ENCODE assay signal across 8 cellular contexts in genomic region chr1:160101037-160101716, GRCh38. TPM values are rescaled to one million over a fixed set of nuclear protein-coding genes. Genes with fewer than 3 reads are reported as not detected.
A peak's percentile ranks its signal among the peaks of the same experiment; 100 is the strongest.
DNase-seq lines count a peak whose midpoint lies in the region; ATAC-seq and TF ChIP-seq lines count a peak whose summit lies in the region.

No MANE protein-coding gene starts in this region.

- no peaks in the 10 kb centered on the region for H3K36me3 Mint-ChIP-seq in endodermal cell (ENCODE audit: low read depth)

- intact Hi-C loops in mucosa of descending colon (cut with DNase I, micrococcal nuclease): no loop called here

- peaks cover 1% of the 10 kb centered on the region for H3K27me3 Mint-ChIP-seq in endodermal cell (ENCODE audit: insufficient read depth)

- no peak overlapping the region for H3K27ac ChIP-seq in OCI-LY1 (ENCODE audit: low read depth, low read length, poor library complexity, severe bottlenecking)
- H3K27ac ChIP-seq in endodermal cell (ENCODE audit: low read depth, low read length): no peak overlapping the region

- no peaks in the 10 kb centered on the region for H3K9me2 ChIP-seq in OCI-LY1 (ENCODE audit: low read depth, low read length)

- H3K79me2 ChIP-seq in OCI-LY1 (ENCODE audit: insufficient read depth, low read length): no peaks in the 10 kb centered on the region

- 32 to 40% methylated on average over 1 to 13 of the region's 13 CpGs for WGBS in endodermal cell (ENCODE audit: insufficient coverage in 1 of 2, insufficient read length in 1 of 2), 2 experiments

- H3F3A ChIP-seq in OCI-LY1 (ENCODE audit: insufficient read depth, low read length): no peaks in the 10 kb centered on the region

- H3K27me3 ChIP-seq in OCI-LY1 (ENCODE audit: insufficient read depth, low read length): no peaks in the 10 kb centered on the region
- no peaks in the 10 kb centered on the region for H3K27me3 ChIP-seq in endodermal cell (ENCODE audit: control insufficient read depth, insufficient read depth, low read length, poor library complexity, severe bottlenecking)

- peaks cover 23% of the 10 kb centered on the region for H3K4me1 Mint-ChIP-seq in endodermal cell

- ATAC-seq in mucosa of descending colon (peak; percentile 18), GM19397 (IDR thresholded peaks at IDR 0.05; ENCODE audit: unreplicated experiment) (no peak)

- CTCF ChIA-PET in GM10248 (lab: Yijun Ruan, JAX): interaction anchor here (0.7 to 7.1 kb wide), 50 partner anchors 8 to 574 kb away, joined by 3 to 125 read pairs (median 4); partner anchors contain the start of genes ATP1A2, CASQ1, DCAF8 and KCNJ9

- H3K4me1 ChIP-seq in OCI-LY1 (ENCODE audit: insufficient read depth, low read length, severe bottlenecking) (peaks cover 32% of the 10 kb centered on the region), endodermal cell (ENCODE audit: control insufficient read depth, insufficient read depth, low read length) (peaks cover 4% of the 10 kb centered on the region), mucosa of descending colon (ENCODE audit: low read depth) (peaks cover 28% of the 10 kb centered on the region)

- H4K20me1 ChIP-seq in OCI-LY1 (ENCODE audit: insufficient read depth, low read length): no peaks in the 10 kb centered on the region

- TF ChIP-seq EP300 in Ishikawa (IDR thresholded peaks at IDR 0.05; ENCODE audit: borderline replicate concordance): no peak

- peak; percentile 95 for TF ChIP-seq CTCF in GM10248 (IDR thresholded peaks at IDR 0.05; ENCODE audit: control extremely low read depth, extremely low read depth, low read depth, missing control alignments)
- TF ChIP-seq CTCF in OCI-LY1 (IDR thresholded peaks at IDR 0.05; ENCODE audit: low read length): peak; percentile 94
- peak; percentile 96 for TF ChIP-seq CTCF in endodermal cell (conservative IDR thresholded peaks at IDR 0.05)
- peak; percentile 88 for TF ChIP-seq CTCF in mucosa of descending colon (IDR thresholded peaks at IDR 0.05)

- H3K27ac Mint-ChIP-seq in endodermal cell: no peak overlapping the region

- H3K4me3 ChIP-seq in OCI-LY1 (ENCODE audit: low read depth, low read length, poor library complexity, severe bottlenecking): peak overlapping the region; percentile 9
- H3K4me3 ChIP-seq in endodermal cell (ENCODE audit: low read length): no peak overlapping the region
- H3K4me3 ChIP-seq in mucosa of descending colon: no peak overlapping the region

- H3K9me3 ChIP-seq in OCI-LY1 (ENCODE audit: low read length): no peaks in the 10 kb centered on the region
- no peaks in the 10 kb centered on the region for H3K9me3 ChIP-seq in endodermal cell (ENCODE audit: control insufficient read depth, low read length)
- no peaks in the 10 kb centered on the region for H3K9me3 ChIP-seq in mucosa of descending colon

- DNase-seq in GM10248 (ENCODE audit: extremely low spot score): peak; percentile 86
- DNase-seq in activated CD8-positive, alpha-beta memory T cell treated with anti-CD3 and anti-CD28 coated beads, Interleukin-2, amount 50 U/mL, for 1 hour (ENCODE audit: extremely low read depth): peak; percentile 63
- peak; percentile 93 for DNase-seq in endodermal cell
- peak; percentile 71 to 78 (median 77) for DNase-seq in mucosa of descending colon
- peak; percentile 54 to 62 for DNase-seq in stimulated activated CD8-positive, alpha-beta memory T cell treated with anti-CD3 and anti-CD28 coated beads, Interleukin-2, amount 100 ng/mL, for 48 hours (ENCODE audit: low read depth in 2 of 2)

- POLR2A ChIA-PET in GM10248 (lab: Yijun Ruan, JAX): no interaction called here

- peak overlapping the region; percentile 8; the same call in 1 of the 2 replicates for H3K9ac ChIP-seq in OCI-LY1 (ENCODE audit: low read length)
- H3K9ac ChIP-seq in endodermal cell (ENCODE audit: extremely low read depth, low read length, poor library complexity, severe bottlenecking): no peak overlapping the region

- peak overlapping the region; percentile 47 for H2AFZ ChIP-seq in OCI-LY1 (ENCODE audit: low read length)

- H3K36me3 ChIP-seq in OCI-LY1 (ENCODE audit: insufficient read depth, low read length) (no peaks in the 10 kb centered on the region), endodermal cell (ENCODE audit: control insufficient read depth, insufficient read depth, low read length) (no peaks in the 10 kb centered on the region), mucosa of descending colon (ENCODE audit: low read depth) (no peaks in the 10 kb centered on the region)

- no peak overlapping the region for H3K4me3 Mint-ChIP-seq in endodermal cell

- peak overlapping the region; percentile 42 for H3K4me2 ChIP-seq in OCI-LY1 (ENCODE audit: low read length)

- peak; percentile 98 for TF ChIP-seq RAD21 in Ishikawa (IDR thresholded peaks at IDR 0.05; ENCODE audit: low read depth)

- no peaks in the 10 kb centered on the region for H3K9me3 Mint-ChIP-seq in endodermal cell

TF ChIP-seq in Ishikawa, 13 proteins besides CTCF, POLR2A, EP300 and RAD21:
- no peak for TF ChIP-seq TEAD4 (IDR thresholded peaks at IDR 0.05)
- 0 out of 2 replicates have a peak, but pooled peaks have one; percentile 44 for TF ChIP-seq ZBTB7A (IDR thresholded peaks at IDR 0.05; ENCODE audit: low read depth)
- peak; percentile 51; the same call in 1 of the 2 replicates for TF ChIP-seq CEBPB (IDR thresholded peaks at IDR 0.05)
- TF ChIP-seq MAX (IDR thresholded peaks at IDR 0.05): peak; percentile 73
- no peak for TF ChIP-seq FOXM1 (IDR thresholded peaks at IDR 0.05; ENCODE audit: borderline replicate concordance, low read depth)

RNA-seq across cellular contexts. Expression of gene IGSF8, which starts 2.8 kb away (rescaled TPM):
- total RNA-seq in endodermal cell: 10 to 100 TPM; 34.5 to 35.9 TPM
- 42.1 TPM for polyA plus RNA-seq in endodermal cell (2013, experiment 1 of 2)
- 37.2 TPM for polyA plus RNA-seq in endodermal cell (2013, experiment 2 of 2)
- total RNA-seq in mucosa of descending colon: 10 to 100 TPM; 38.3 to 65.0 (median 39.1) TPM

RNA-seq across cellular contexts. Expression of gene ATP1A2, which starts 14.4 kb away (rescaled TPM):
- total RNA-seq in endodermal cell (1 to 10 TPM; 3.0 to 3.2 TPM), mucosa of descending colon (100 to 1,000 TPM in 1 of 3 donors, 1 to 10 TPM in 2; 2.6 to 124 (median 4.0) TPM)
- 130 TPM for polyA plus RNA-seq in endodermal cell (2013, experiment 1 of 2)
- polyA plus RNA-seq in endodermal cell (2013, experiment 2 of 2): 110 TPM

RNA-seq across cellular contexts. Expression of gene KCNJ9, which starts 19.8 kb away (rescaled TPM):
- total RNA-seq in endodermal cell (not detected), mucosa of descending colon (under 1 TPM in 1 of 3 donors, not detected in 2; 0.47 TPM)
- polyA plus RNA-seq in endodermal cell (2013, experiment 1 of 2): 0.36 TPM
- polyA plus RNA-seq in endodermal cell (2013, experiment 2 of 2): 0.17 TPM

RNA-seq across cellular contexts. Expression of gene KCNJ10, which starts 31.2 kb away (rescaled TPM):
- under 1 TPM in 1 of 2 donors, not detected in 1; 0.26 TPM for total RNA-seq in endodermal cell
- polyA plus RNA-seq in endodermal cell (2013, experiment 1 of 2): 1.2 TPM
- polyA plus RNA-seq in endodermal cell (2013, experiment 2 of 2): 1.9 TPM
- under 1 TPM; 0.23 to 0.73 (median 0.27) TPM for total RNA-seq in mucosa of descending colon

RNA-seq across cellular contexts. Expression of gene ATP1A4, which starts 50.2 kb away (rescaled TPM):
- under 1 TPM; 0.55 to 0.75 TPM for total RNA-seq in endodermal cell
- 0.85 TPM for polyA plus RNA-seq in endodermal cell (2013, experiment 1 of 2)
- polyA plus RNA-seq in endodermal cell (2013, experiment 2 of 2): 0.95 TPM
- under 1 TPM in 1 of 3 donors, not detected in 2; 0.16 TPM for total RNA-seq in mucosa of descending colon
